Comparison of ENCODE assay signal across 9 cellular contexts in the genomic region with DNA sequence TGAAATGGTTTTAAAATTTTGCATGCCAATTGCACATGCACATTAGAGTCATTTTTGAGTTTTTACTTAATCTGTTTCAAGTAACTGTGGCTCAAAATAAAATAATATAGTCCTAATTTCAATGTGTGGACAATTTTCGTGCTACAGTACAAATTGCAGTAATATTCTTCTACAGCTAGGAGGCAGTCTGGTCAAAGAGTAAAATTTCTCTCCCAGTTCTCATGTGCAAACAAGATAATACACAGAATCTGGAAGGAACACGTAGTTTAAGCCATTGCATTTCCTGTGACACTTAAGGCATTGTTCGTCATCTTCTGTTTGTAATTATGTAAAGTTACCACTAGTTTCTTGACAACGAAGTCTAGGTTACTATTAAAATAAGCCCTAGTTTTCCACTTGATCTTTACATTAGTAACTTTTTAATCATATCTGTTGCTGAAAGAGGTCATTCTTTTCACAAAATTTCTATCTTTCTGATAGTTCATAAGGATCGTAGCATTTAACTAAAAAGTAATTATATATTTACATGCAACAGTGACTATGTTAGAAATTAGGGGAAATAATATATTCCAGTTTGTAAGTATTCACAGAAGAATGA. TPM values are rescaled to one million over a fixed set of nuclear protein-coding genes. Genes with fewer than 3 reads are reported as not detected.
A peak's percentile ranks its signal among the peaks of the same experiment; 100 is the strongest.
DNase-seq lines count a peak whose midpoint lies in the region; ATAC-seq and TF ChIP-seq lines count a peak whose summit lies in the region.
"Had no signal": no experiment of that assay in that cellular context is flagged by ENCODE, and none has a peak within 500 bp of the region (broad histone marks: within the 10 kb centered on the region; RNA-seq: fewer than 3 reads in every experiment).

No MANE protein-coding gene starts in this region.

- no peak overlapping the region for H3K27ac ChIP-seq in CD8-positive, alpha-beta T cell (ENCODE audit: low read depth, low read length)
- H3K27ac ChIP-seq in MM.1S (ENCODE audit: low read length) (no peak overlapping the region), SU-DHL-6 (ENCODE audit: low read depth, low read length) (no peak overlapping the region), parathyroid adenoma (no peak overlapping the region)
- H3K27ac ChIP-seq: SK-N-MC had no signal

- peaks cover 14% of the 10 kb centered on the region for H3K36me3 ChIP-seq in CD8-positive, alpha-beta T cell (ENCODE audit: insufficient read depth, low read length)
- H3K36me3 ChIP-seq in MM.1S (replicated peaks; ENCODE audit: insufficient read depth, low read length) (no peaks in the 10 kb centered on the region; the same call in 1 of the 2 replicates), SU-DHL-6 (ENCODE audit: low read length) (peaks cover 30% of the 10 kb centered on the region; the same call in 1 of the 2 replicates), parathyroid adenoma (ENCODE audit: control insufficient read depth, insufficient read depth, low read length) (no peaks in the 10 kb centered on the region)

- intact Hi-C loops in CD8-positive, alpha-beta T cell (cut with DNase I, micrococcal nuclease): loop anchor here (1.0 to 2.0 kb wide), 2 partner anchors 580 to 582 kb away; no protein-coding TSS in a partner anchor

- H3K9ac ChIP-seq in MM.1S (ENCODE audit: low read length): no peak overlapping the region
- H3K9ac ChIP-seq in SU-DHL-6 (ENCODE audit: low read length): no peak overlapping the region
- no peak overlapping the region for H3K9ac ChIP-seq in parathyroid adenoma

- ATAC-seq in CD8-positive, alpha-beta T cell: peak; percentile 95
- ATAC-seq in HG03457 (IDR thresholded peaks at IDR 0.05; ENCODE audit: unreplicated experiment) (no peak), HG02938 (IDR thresholded peaks at IDR 0.05; ENCODE audit: unreplicated experiment) (no peak)

- H3K4me3 ChIP-seq in CD8-positive, alpha-beta T cell (ENCODE audit: low read depth, low read length): no peak overlapping the region
- no peak overlapping the region for H3K4me3 ChIP-seq in MM.1S (ENCODE audit: low read length)
- no peak overlapping the region for H3K4me3 ChIP-seq in SU-DHL-6 (ENCODE audit: insufficient read depth, low read length, poor library complexity, severe bottlenecking)
- H3K4me3 ChIP-seq in fibroblast of mammary gland (ENCODE audit: control insufficient read depth, low read depth, low read length): no peak overlapping the region
- no peak overlapping the region for H3K4me3 ChIP-seq in parathyroid adenoma (ENCODE audit: low read depth, low read length)
- H3K4me3 ChIP-seq: SK-N-MC had no signal

- no peak for DNase-seq in CD8-positive, alpha-beta T cell
- peak; percentile 3 for DNase-seq in GM19238 (ENCODE audit: insufficient read length, low spot score)
- peak; percentile 86 for DNase-seq in MM.1S
- DNase-seq in fibroblast of mammary gland (ENCODE audit: low read depth): peak; percentile 78

- H3K36me3 Mint-ChIP-seq in CD8-positive, alpha-beta T cell: peaks cover 57% of the 10 kb centered on the region

- H3K4me1 Mint-ChIP-seq in CD8-positive, alpha-beta T cell (ENCODE audit: low read depth): peaks cover 4% of the 10 kb centered on the region

- no peaks in the 10 kb centered on the region for H3K9me3 ChIP-seq in CD8-positive, alpha-beta T cell (ENCODE audit: low read length)
- H3K9me3 ChIP-seq in MM.1S (replicated peaks; ENCODE audit: insufficient read depth, low read length) (no peaks in the 10 kb centered on the region), SU-DHL-6 (ENCODE audit: insufficient read depth, low read length) (no peaks in the 10 kb centered on the region), parathyroid adenoma (ENCODE audit: control insufficient read depth, low read length) (no peaks in the 10 kb centered on the region)

- H3K4me2 ChIP-seq in MM.1S (ENCODE audit: low read depth, low read length) (peak overlapping the region; percentile 27; the same call in 1 of the 2 replicates), SU-DHL-6 (ENCODE audit: low read depth, low read length, poor library complexity, severe bottlenecking) (no peak overlapping the region), parathyroid adenoma (ENCODE audit: low read length) (no peak overlapping the region)

- POLR2A ChIA-PET in CD8-positive, alpha-beta T cell (lab: Charles Lee): interaction anchor here (0.6 to 0.8 kb wide), 2 partner anchors 14 to 24 kb away, joined by 3 read pairs; no protein-coding TSS in a partner anchor

- CTCF ChIA-PET in CD8-positive, alpha-beta T cell (lab: Charles Lee): interaction anchor here (0.6 to 1.3 kb wide), 3 partner anchors 12 to 582 kb away, joined by 3 to 5 read pairs (median 4); no protein-coding TSS in a partner anchor

- no peak overlapping the region for H3K27ac Mint-ChIP-seq in CD8-positive, alpha-beta T cell

- no peaks in the 10 kb centered on the region for H3K9me3 Mint-ChIP-seq in CD8-positive, alpha-beta T cell

- H3K9me2 ChIP-seq in MM.1S (replicated peaks; ENCODE audit: insufficient read depth, low read length) (no peaks in the 10 kb centered on the region), SU-DHL-6 (replicated peaks; ENCODE audit: insufficient read depth, low read length) (no peaks in the 10 kb centered on the region)

- H3K27me3 ChIP-seq in CD8-positive, alpha-beta T cell (ENCODE audit: insufficient read depth, low read length): no peaks in the 10 kb centered on the region
- H3K27me3 ChIP-seq in MM.1S (replicated peaks; ENCODE audit: insufficient read depth, low read length) (no peaks in the 10 kb centered on the region), SU-DHL-6 (ENCODE audit: low read length) (no peaks in the 10 kb centered on the region), parathyroid adenoma (ENCODE audit: control insufficient read depth, insufficient read depth, low read length) (no peaks in the 10 kb centered on the region)

- H3K4me3 Mint-ChIP-seq in CD8-positive, alpha-beta T cell: no peak overlapping the region

- no peaks in the 10 kb centered on the region for H3K4me1 ChIP-seq in CD8-positive, alpha-beta T cell (ENCODE audit: insufficient read depth, low read length)
- H3K4me1 ChIP-seq in MM.1S (ENCODE audit: low read length) (peaks cover 24% of the 10 kb centered on the region), parathyroid adenoma (no peaks in the 10 kb centered on the region)

- no peak overlapping the region for H2AFZ ChIP-seq in MM.1S (ENCODE audit: low read length)
- no peak overlapping the region for H2AFZ ChIP-seq in SU-DHL-6 (ENCODE audit: low read depth, low read length, severe bottlenecking)
- no peak overlapping the region for H2AFZ ChIP-seq in parathyroid adenoma

- H3F3A ChIP-seq in MM.1S (ENCODE audit: insufficient read depth, low read length): peaks cover 15% of the 10 kb centered on the region
- H3F3A ChIP-seq in SU-DHL-6 (ENCODE audit: insufficient read depth): 0 out of 2 replicates have a peak, but pooled peaks cover 5% of the 10 kb centered on the region

- H3K79me2 ChIP-seq in MM.1S (ENCODE audit: low read length) (no peaks in the 10 kb centered on the region), SU-DHL-6 (ENCODE audit: insufficient read depth, low read length) (no peaks in the 10 kb centered on the region), parathyroid adenoma (no peaks in the 10 kb centered on the region)

- no peaks in the 10 kb centered on the region for H4K20me1 ChIP-seq in MM.1S (ENCODE audit: insufficient read depth, low read length)
- H4K20me1 ChIP-seq in SU-DHL-6 (ENCODE audit: low read depth, low read length): no peaks in the 10 kb centered on the region

- H3K27me3 Mint-ChIP-seq in CD8-positive, alpha-beta T cell (ENCODE audit: low read depth): no peaks in the 10 kb centered on the region

- TF ChIP-seq CTCF in CD8-positive, alpha-beta T cell (IDR thresholded peaks at IDR 0.05): peak; percentile 84
- peak; percentile 87 for TF ChIP-seq CTCF in MM.1S (IDR thresholded peaks at IDR 0.05; ENCODE audit: low read length)
- TF ChIP-seq CTCF in SU-DHL-6 (IDR thresholded peaks at IDR 0.05; ENCODE audit: insufficient read depth, low read length, poor library complexity, severe bottlenecking): peak; percentile 44
- TF ChIP-seq CTCF in fibroblast of mammary gland (conservative IDR thresholded peaks at IDR 0.05; ENCODE audit: control insufficient read depth, insufficient read depth, low read depth, low read length): peak; percentile 77
- peak; percentile 40 for TF ChIP-seq CTCF in parathyroid adenoma (IDR thresholded peaks at IDR 0.05)

RNA-seq across cellular contexts. Expression of a gene that starts 28.9 kb away (rescaled TPM):
- total RNA-seq in CD8-positive, alpha-beta T cell: 10 to 100 TPM; 25.4 to 28.7 TPM

RNA-seq across cellular contexts. Expression of a gene that starts 29.5 kb away (rescaled TPM):
- total RNA-seq in CD8-positive, alpha-beta T cell: 10 to 100 TPM; 89.3 to 98.0 TPM

RNA-seq across cellular contexts. Expression of a gene that starts 56.4 kb away (rescaled TPM):
- not detected for total RNA-seq in CD8-positive, alpha-beta T cell

Comparison
In these comparisons a context has a peak if more than half of its experiments do, and no peak if none do; other contexts are left out.
1. DNase-seq: peak in GM19238 (single experiment), MM.1S (single experiment) and fibroblast of mammary gland (single experiment); none in CD8-positive, alpha-beta T cell (0 of 7).
2. Peak in every context shown above with its lines, with median percentiles within 50 percentile points of each other: CTCF ChIP-seq.